In genomic region chrX:130060122-130061069, GRCh38 we compare ENCODE assay signal across 8 cellular contexts. TPM values are rescaled to one million over a fixed set of nuclear protein-coding genes. Genes with fewer than 3 reads are reported as not detected.
DNase-seq lines count a peak whose midpoint lies in the region; ATAC-seq lines count a peak whose summit lies in the region.

No MANE protein-coding gene starts in this region.

- peak overlapping the region in 1 of 2 donors; percentile 34 for H3K27ac ChIP-seq in esophagus (ENCODE audit: low read depth in 2 of 2, low read length in 1 of 2)

- peaks cover 13% of the 10 kb centered on the region for H3K27me3 ChIP-seq in NT2/D1 (ENCODE audit: insufficient read depth, insufficient read length)
- H3K27me3 ChIP-seq in esophagus (ENCODE audit: control insufficient read depth in 1 of 2, insufficient read depth in 2 of 2, low read length in 2 of 2) = no peaks in the 10 kb centered on the region
- no peaks in the 10 kb centered on the region for H3K27me3 ChIP-seq in mucosa of stomach (ENCODE audit: control insufficient read depth, insufficient read depth, low read length)

- H3K36me3 ChIP-seq in NT2/D1 (ENCODE audit: insufficient read depth, insufficient read length, low read length) (peaks cover 5% of the 10 kb centered on the region), esophagus (ENCODE audit: control insufficient read depth in 2 of 2, insufficient read depth in 2 of 2, low read length in 1 of 2) (no peaks in the 10 kb centered on the region), mucosa of stomach (ENCODE audit: control insufficient read depth, insufficient read depth, low read length) (no peaks in the 10 kb centered on the region)

- peak; percentile 80 for DNase-seq in Caki2 (ENCODE audit: low read depth)
- DNase-seq in HS-27A (ENCODE audit: low read depth) = peak; percentile 38
- DNase-seq in NT2/D1 (ENCODE audit: low read depth, low spot score) = no peak
- peak; percentile 76 for DNase-seq in activated T-cell treated with anti-CD3 and anti-CD28 coated beads for 4 hours
- peak; percentile 49 to 71 for DNase-seq in stimulated activated CD8-positive, alpha-beta memory T cell treated with anti-CD3 and anti-CD28 coated beads, Interleukin-4, amount 100 ng/mL, for 4 hours (ENCODE audit: low read depth in 2 of 2, low spot score in 1 of 2)

- no peak overlapping the region for H3K9ac ChIP-seq in NT2/D1 (ENCODE audit: insufficient read length, low read depth)
- H3K9ac ChIP-seq in mucosa of stomach (ENCODE audit: low read length) = peak overlapping the region; percentile 61

- 1 to 31% methylated on average over 48 to 87 of the region's 87 CpGs for WGBS in esophagus, 2 donors

- H3K9me3 ChIP-seq in NT2/D1 (ENCODE audit: insufficient read depth, low read length) (no peaks in the 10 kb centered on the region), esophagus (ENCODE audit: control insufficient read depth in 2 of 2, insufficient read depth in 1 of 2, low read depth in 1 of 2, low read length in 1 of 2) (no peaks in the 10 kb centered on the region), mucosa of stomach (ENCODE audit: control insufficient read depth, low read length) (no peaks in the 10 kb centered on the region)

- peak overlapping the region; percentile 21 for H3K4me3 ChIP-seq in NT2/D1 (ENCODE audit: insufficient read length, low read depth)
- peak overlapping the region; percentile 46 to 57 for H3K4me3 ChIP-seq in esophagus (ENCODE audit: low read depth in 1 of 2, low read length in 2 of 2)
- H3K4me3 ChIP-seq in mucosa of stomach (ENCODE audit: low read length) = no peak overlapping the region

- ATAC-seq in GM21360 (IDR thresholded peaks at IDR 0.05; ENCODE audit: unreplicated experiment) = peak; percentile 84

- H3K4me1 ChIP-seq in NT2/D1 (ENCODE audit: insufficient read depth, insufficient read length) (no peaks in the 10 kb centered on the region), esophagus (ENCODE audit: control insufficient read depth in 2 of 2, insufficient read depth in 2 of 2, low read length in 1 of 2) (no peaks in the 10 kb centered on the region), mucosa of stomach (ENCODE audit: control insufficient read depth, insufficient read depth, low read length) (peaks cover 6% of the 10 kb centered on the region)

- in situ Hi-C loops in Caki2 (cut with HindIII; ENCODE audit: low pct_unique_long_range_greater_than_20kb, low sequenced_read_pairs) = no loop called here

RNA-seq across cellular contexts. Expression of gene ELF4, which starts 49.9 kb away (rescaled TPM):
- total RNA-seq in Caki2 (2014; rRNA removed; shearing (Covaris generic); ENCODE audit: low replicate concordance) = 12.5 and 16.0 TPM in 2 replicates
- 1 to 10 TPM; 3.7 to 6.7 TPM for polyA plus RNA-seq in esophagus
